ENCODE assay signal across 20 cellular contexts in genomic region chr18:70151554-70152130, GRCh38. TPM values are rescaled to one million over a fixed set of nuclear protein-coding genes. Genes with fewer than 3 reads are reported as not detected.
DNase-seq lines count a peak whose midpoint lies in the region; ATAC-seq and TF ChIP-seq lines count a peak whose summit lies in the region.
"Had no signal": no experiment of that assay in that cellular context is flagged by ENCODE, and none has a peak within 500 bp of the region (broad histone marks: within the 10 kb centered on the region; RNA-seq: fewer than 3 reads in every experiment).

No MANE protein-coding gene starts in this region.

- H3K4me1 ChIP-seq in CD8-positive, alpha-beta memory T cell (ENCODE audit: insufficient read depth, low read length), result no peaks in the 10 kb centered on the region
- H3K4me1 ChIP-seq: foreskin keratinocyte had no signal

- no peaks in the 10 kb centered on the region for H3K9me3 ChIP-seq in CD8-positive, alpha-beta memory T cell (ENCODE audit: low read length)

- H3K27me3 Mint-ChIP-seq in CD8-positive, alpha-beta memory T cell, result no peaks in the 10 kb centered on the region
- H3K27me3 Mint-ChIP-seq in activated T-helper 1 cell treated with anti-CD3 and anti-CD28 coated beads, Interleukin-12 subunit alpha, Interleukin-12 subunit beta, Interleukin-2, Interleukin-4 antibody, amounts not matched to agents 30 ng/mL and 10 ng/mL and 1 ng/mL, durations not matched to agents 14 hours and 24 hours and 36 hours (ENCODE audit: insufficient read depth), result no peaks in the 10 kb centered on the region
- H3K27me3 Mint-ChIP-seq in WTC11 (ENCODE audit: low read depth), result no peaks in the 10 kb centered on the region
- H3K27me3 Mint-ChIP-seq: activated CD4-positive, alpha-beta memory T cell treated with anti-CD3 and anti-CD28 coated beads, Interleukin-2, amount 10 ng/mL, durations not matched to agents 7 days and 5 days; activated naive CD8-positive, alpha-beta T cell; IgD-negative memory B cell had no signal

- H3K27me3 ChIP-seq in CD8-positive, alpha-beta memory T cell (ENCODE audit: insufficient read depth, low read length, poor library complexity, severe bottlenecking), result no peaks in the 10 kb centered on the region
- H3K27me3 ChIP-seq: foreskin keratinocyte had no signal

- H3K4me1 Mint-ChIP-seq in CD8-positive, alpha-beta memory T cell, result peaks cover 8 to 14% (median 11%) of the 10 kb centered on the region in 3 donors
- peaks cover 12% of the 10 kb centered on the region for H3K4me1 Mint-ChIP-seq in activated T-helper 1 cell treated with anti-CD3 and anti-CD28 coated beads, Interleukin-12 subunit alpha, Interleukin-12 subunit beta, Interleukin-2, Interleukin-4 antibody, amounts not matched to agents 30 ng/mL and 10 ng/mL and 1 ng/mL, durations not matched to agents 14 hours and 24 hours and 36 hours (ENCODE audit: low read depth)
- H3K4me1 Mint-ChIP-seq in WTC11, result peaks cover 7% of the 10 kb centered on the region
- H3K4me1 Mint-ChIP-seq: nephron had no signal

- H3K36me3 Mint-ChIP-seq in CD8-positive, alpha-beta memory T cell, result peaks cover 9 to 61% (median 17%) of the 10 kb centered on the region in 3 donors
- H3K36me3 Mint-ChIP-seq in activated T-helper 1 cell treated with anti-CD3 and anti-CD28 coated beads, Interleukin-12 subunit alpha, Interleukin-12 subunit beta, Interleukin-2, Interleukin-4 antibody, amounts not matched to agents 30 ng/mL and 10 ng/mL and 1 ng/mL, durations not matched to agents 14 hours and 24 hours and 36 hours (ENCODE audit: low read depth), result peaks cover 18% of the 10 kb centered on the region
- H3K36me3 Mint-ChIP-seq in WTC11, result peaks cover 15% of the 10 kb centered on the region
- H3K36me3 Mint-ChIP-seq: IgD-negative memory B cell had no signal

- CTCF ChIA-PET in CD8-positive, alpha-beta memory T cell (lab: Charles Lee), result no interaction called here
- CTCF ChIA-PET in WTC11 (lab: Charles Lee), result no interaction called here

- intact Hi-C loops in activated T-helper 1 cell treated with anti-CD3 and anti-CD28 coated beads, Interleukin-12 subunit alpha, Interleukin-12 subunit beta, Interleukin-2, Interleukin-4 antibody, amounts not matched to agents 30 ng/mL and 10 ng/mL and 1 ng/mL, durations not matched to agents 14 hours and 24 hours and 36 hours (cut with micrococcal nuclease), result no loop called here

- no peak overlapping the region for H3K4me3 Mint-ChIP-seq in CD8-positive, alpha-beta memory T cell
- no peak overlapping the region for H3K4me3 Mint-ChIP-seq in activated T-helper 1 cell treated with anti-CD3 and anti-CD28 coated beads, Interleukin-12 subunit alpha, Interleukin-12 subunit beta, Interleukin-2, Interleukin-4 antibody, amounts not matched to agents 30 ng/mL and 10 ng/mL and 1 ng/mL, durations not matched to agents 14 hours and 24 hours and 36 hours
- H3K4me3 Mint-ChIP-seq in WTC11, result no peak overlapping the region
- H3K4me3 Mint-ChIP-seq: activated CD4-positive, alpha-beta memory T cell treated with anti-CD3 and anti-CD28 coated beads, Interleukin-2, amount 10 ng/mL, durations not matched to agents 7 days and 5 days; activated naive CD8-positive, alpha-beta T cell; activated T-cell treated with anti-CD3 and anti-CD28 coated beads, Interleukin-2, amount 50 U/mL, for 4 hours; IgD-negative memory B cell; nephron had no signal

- H3K27ac Mint-ChIP-seq in CD8-positive, alpha-beta memory T cell, result peak overlapping the region in 3 of 8 donors; percentile 13 to 49 (median 30)
- peak overlapping the region; percentile 1 for H3K27ac Mint-ChIP-seq in activated T-helper 1 cell treated with anti-CD3 and anti-CD28 coated beads, Interleukin-12 subunit alpha, Interleukin-12 subunit beta, Interleukin-2, Interleukin-4 antibody, amounts not matched to agents 30 ng/mL and 10 ng/mL and 1 ng/mL, durations not matched to agents 14 hours and 24 hours and 36 hours
- H3K27ac Mint-ChIP-seq in WTC11, result no peak overlapping the region
- H3K27ac Mint-ChIP-seq: activated CD4-positive, alpha-beta memory T cell treated with anti-CD3 and anti-CD28 coated beads, Interleukin-2, amount 10 ng/mL, durations not matched to agents 7 days and 5 days; activated naive CD8-positive, alpha-beta T cell; IgD-negative memory B cell; nephron had no signal

- H3K27ac ChIP-seq in CD8-positive, alpha-beta memory T cell (ENCODE audit: low read depth, low read length), result peak overlapping the region; percentile 14
- H3K27ac ChIP-seq: foreskin keratinocyte, GM23248, VCaP had no signal

- TF ChIP-seq CTCF in WTC11 (IDR thresholded peaks at IDR 0.05), result no peak

- H3K4me3 ChIP-seq in CD8-positive, alpha-beta memory T cell (ENCODE audit: low read length), result no peak overlapping the region
- H3K4me3 ChIP-seq: GM23248 had no signal

- ATAC-seq in HG02885 (IDR thresholded peaks at IDR 0.05; ENCODE audit: poor library complexity, unreplicated experiment), result peak; percentile 49
- no peak for ATAC-seq in WTC11
- no peak for ATAC-seq in GM18858 (IDR thresholded peaks at IDR 0.05; ENCODE audit: unreplicated experiment)
- no peak for ATAC-seq in HG02623 (IDR thresholded peaks at IDR 0.05; ENCODE audit: unreplicated experiment)
- ATAC-seq: activated T-cell treated with anti-CD3 and anti-CD28 coated beads, Interleukin-2, amount 50 U/mL, for 4 hours; foreskin keratinocyte had no signal

- DNase-seq in CD8-positive, alpha-beta memory T cell, result no peak
- peak; percentile 18 to 59 for DNase-seq in NOMO-1 (lab: John Stamatoyannopoulos, UW; ENCODE audit: unreplicated experiment in 2 of 2)
- DNase-seq in activated T-helper 1 cell treated with anti-CD3 and anti-CD28 coated beads, Interleukin-12 subunit alpha, Interleukin-12 subunit beta, Interleukin-2, Interleukin-4 antibody, amounts not matched to agents 30 ng/mL and 10 ng/mL and 1 ng/mL, durations not matched to agents 14 hours and 24 hours and 36 hours (ENCODE audit: low spot score), result no peak
- DNase-seq in WTC11 (ENCODE audit: low spot score), result no peak
- DNase-seq in NCI-H446 (lab: John Stamatoyannopoulos, UW), result no peak
- DNase-seq: activated CD4-positive, alpha-beta memory T cell treated with anti-CD3 and anti-CD28 coated beads, Interleukin-2, amount 10 ng/mL, durations not matched to agents 7 days and 5 days; activated T-cell treated with anti-CD3 and anti-CD28 coated beads, Interleukin-2, amount 50 U/mL, for 4 hours; dermis blood vessel endothelial cell; foreskin keratinocyte; GM23248; posterior cingulate gyrus; stimulated activated CD4-positive, alpha-beta T cell treated with anti-CD3 and anti-CD28 coated beads, Interleukin-2, amount 100 ng/mL, for 48 hours; SW 1271 had no signal

- POLR2A ChIA-PET in CD8-positive, alpha-beta memory T cell (lab: Charles Lee), result no interaction called here
- POLR2A ChIA-PET in WTC11 (lab: Charles Lee), result no interaction called here

- no peaks in the 10 kb centered on the region for H3K9me3 Mint-ChIP-seq in CD8-positive, alpha-beta memory T cell
- no peaks in the 10 kb centered on the region for H3K9me3 Mint-ChIP-seq in activated T-helper 1 cell treated with anti-CD3 and anti-CD28 coated beads, Interleukin-12 subunit alpha, Interleukin-12 subunit beta, Interleukin-2, Interleukin-4 antibody, amounts not matched to agents 30 ng/mL and 10 ng/mL and 1 ng/mL, durations not matched to agents 14 hours and 24 hours and 36 hours
- peaks cover 14% of the 10 kb centered on the region for H3K9me3 Mint-ChIP-seq in WTC11
- H3K9me3 Mint-ChIP-seq: activated CD4-positive, alpha-beta memory T cell treated with anti-CD3 and anti-CD28 coated beads, Interleukin-2, amount 10 ng/mL, durations not matched to agents 7 days and 5 days; activated T-cell treated with anti-CD3 and anti-CD28 coated beads, Interleukin-2, amount 50 U/mL, for 4 hours; IgD-negative memory B cell; nephron had no signal

- peaks cover 12% of the 10 kb centered on the region for H3K36me3 ChIP-seq in CD8-positive, alpha-beta memory T cell (ENCODE audit: insufficient read depth, low read length)

TF ChIP-seq in WTC11, 78 proteins besides CTCF, POLR2A, EP300 and RAD21 (continues in another document):
- TF ChIP-seq NR1H2 (CRISPR knock-in tag; IDR thresholded peaks at IDR 0.05), result no peak
- no peak for TF ChIP-seq NR2C2 (CRISPR knock-in tag; IDR thresholded peaks at IDR 0.05)
- TF ChIP-seq, protein P1, sequence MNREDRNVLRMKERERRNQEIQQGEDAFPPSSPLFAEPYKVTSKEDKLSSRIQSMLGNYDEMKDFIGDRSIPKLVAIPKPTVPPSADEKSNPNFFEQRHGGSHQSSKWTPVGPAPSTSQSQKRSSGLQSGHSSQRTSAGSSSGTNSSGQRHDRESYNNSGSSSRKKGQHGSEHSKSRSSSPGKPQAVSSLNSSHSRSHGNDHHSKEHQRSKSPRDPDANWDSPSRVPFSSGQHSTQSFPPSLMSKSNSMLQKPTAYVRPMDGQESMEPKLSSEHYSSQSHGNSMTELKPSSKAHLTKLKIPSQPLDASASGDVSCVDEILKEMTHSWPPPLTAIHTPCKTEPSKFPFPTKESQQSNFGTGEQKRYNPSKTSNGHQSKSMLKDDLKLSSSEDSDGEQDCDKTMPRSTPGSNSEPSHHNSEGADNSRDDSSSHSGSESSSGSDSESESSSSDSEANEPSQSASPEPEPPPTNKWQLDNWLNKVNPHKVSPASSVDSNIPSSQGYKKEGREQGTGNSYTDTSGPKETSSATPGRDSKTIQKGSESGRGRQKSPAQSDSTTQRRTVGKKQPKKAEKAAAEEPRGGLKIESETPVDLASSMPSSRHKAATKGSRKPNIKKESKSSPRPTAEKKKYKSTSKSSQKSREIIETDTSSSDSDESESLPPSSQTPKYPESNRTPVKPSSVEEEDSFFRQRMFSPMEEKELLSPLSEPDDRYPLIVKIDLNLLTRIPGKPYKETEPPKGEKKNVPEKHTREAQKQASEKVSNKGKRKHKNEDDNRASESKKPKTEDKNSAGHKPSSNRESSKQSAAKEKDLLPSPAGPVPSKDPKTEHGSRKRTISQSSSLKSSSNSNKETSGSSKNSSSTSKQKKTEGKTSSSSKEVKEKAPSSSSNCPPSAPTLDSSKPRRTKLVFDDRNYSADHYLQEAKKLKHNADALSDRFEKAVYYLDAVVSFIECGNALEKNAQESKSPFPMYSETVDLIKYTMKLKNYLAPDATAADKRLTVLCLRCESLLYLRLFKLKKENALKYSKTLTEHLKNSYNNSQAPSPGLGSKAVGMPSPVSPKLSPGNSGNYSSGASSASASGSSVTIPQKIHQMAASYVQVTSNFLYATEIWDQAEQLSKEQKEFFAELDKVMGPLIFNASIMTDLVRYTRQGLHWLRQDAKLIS (CRISPR knock-in tag; IDR thresholded peaks at IDR 0.05; ENCODE audit: borderline replicate concordance), result no peak

RNA-seq across cellular contexts. Expression of gene RTTN, which starts 53.8 kb away (rescaled TPM):
- 10 to 100 TPM; 24.7 to 26.6 TPM for total RNA-seq in CD8-positive, alpha-beta memory T cell
- polyA plus RNA-seq in CD8-positive, alpha-beta memory T cell, result 3.2 TPM
- 25.3 and 28.6 TPM in 2 replicates for total RNA-seq in activated T-helper 1 cell treated with anti-CD3 and anti-CD28 coated beads, Interleukin-12 subunit alpha, Interleukin-12 subunit beta, Interleukin-2, Interleukin-4 antibody, amounts not matched to agents 30 ng/mL and 10 ng/mL and 1 ng/mL, durations not matched to agents 14 hours and 24 hours and 36 hours
- 18.9 to 23.0 TPM (median 21.5 TPM) in 3 replicates for total RNA-seq in WTC11 (2021)

Comparison
In these comparisons a context has a peak if more than half of its experiments do, and no peak if none do; other contexts are left out.
1. DNase-seq: peak in NOMO-1 (2 of 2); none in CD8-positive, alpha-beta memory T cell (0 of 5), activated T-helper 1 cell treated with anti-CD3 and anti-CD28 coated beads, Interleukin-12 subunit alpha, Interleukin-12 subunit beta, Interleukin-2, Interleukin-4 antibody, amounts not matched to agents 30 ng/mL and 10 ng/mL and 1 ng/mL, durations not matched to agents 14 hours and 24 hours and 36 hours (single experiment), WTC11 (single experiment) and NCI-H446 (0 of 2).